Comparison of ENCODE assay signal across 40 cellular contexts in the genomic region with DNA sequence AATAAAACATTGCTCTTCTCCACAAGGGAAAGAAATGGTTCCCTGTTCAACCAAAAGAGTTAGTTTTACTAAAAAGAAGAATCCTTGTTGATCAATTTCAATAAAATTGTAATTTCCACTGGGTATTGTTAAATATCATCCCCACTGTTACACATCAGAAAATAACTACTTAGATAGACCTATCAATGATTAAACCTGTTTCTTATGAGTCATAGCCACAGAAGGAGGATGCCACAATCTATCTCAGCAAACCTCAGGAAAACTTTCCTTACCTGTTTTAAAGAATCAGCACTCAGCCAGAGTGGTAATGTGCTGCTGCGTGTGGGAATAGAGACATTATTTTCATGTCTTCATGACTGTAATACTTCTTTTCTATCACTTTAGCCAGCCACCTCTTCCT.
"Had no signal": no experiment of that assay in that cellular context is flagged by ENCODE, and none has a peak within 500 bp of the region (broad histone marks: within the 10 kb centered on the region; RNA-seq: fewer than 3 reads in every experiment).

No MANE protein-coding gene starts in this region.

- H3K4me3 Mint-ChIP-seq: activated CD4-positive, alpha-beta memory T cell treated with anti-CD3 and anti-CD28 coated beads, Interleukin-2, amount 10 ng/mL, durations not matched to agents 7 days and 5 days; activated CD8-positive, alpha-beta memory T cell treated with anti-CD3 and anti-CD28 coated beads, Interleukin-2, amount 10 ng/mL, durations not matched to agents 7 days and 5 days; activated naive CD8-positive, alpha-beta T cell treated with anti-CD3 and anti-CD28 coated beads for 36 hours; activated T-cell treated with anti-CD3 and anti-CD28 coated beads, Interleukin-2, amount 50 U/mL, for 72 hours; activated T-helper 17 cell treated with anti-CD3 and anti-CD28 coated beads, Interleukin-2, amount 50 U/mL, for 72 hours had no signal

- H3K4me1 ChIP-seq: colonic mucosa, SJSA1 had no signal

- H2AFZ ChIP-seq: PC-9 had no signal

- H3K9me3 Mint-ChIP-seq: activated CD4-positive, alpha-beta memory T cell treated with anti-CD3 and anti-CD28 coated beads, Interleukin-2, amount 10 ng/mL, durations not matched to agents 7 days and 5 days; activated T-cell treated with anti-CD3 and anti-CD28 coated beads, Interleukin-2, amount 50 U/mL, for 72 hours; activated T-helper 17 cell treated with anti-CD3 and anti-CD28 coated beads, Interleukin-2, amount 50 U/mL, for 72 hours had no signal

- H3K27me3 ChIP-seq: brain microvascular endothelial cell, colonic mucosa, MG63, SJSA1 had no signal

- H3K4me2 ChIP-seq: PC-9, SK-N-SH had no signal

- H3K4me3 ChIP-seq: colonic mucosa, MG63, PC-9, SJSA1 had no signal

- ATAC-seq: activated CD8-positive, alpha-beta memory T cell treated with anti-CD3 and anti-CD28 coated beads, Interleukin-2, amount 10 ng/mL, durations not matched to agents 7 days and 5 days; activated T-cell treated with anti-CD3 and anti-CD28 coated beads, Interleukin-2, amount 50 U/mL, for 72 hours; activated T-helper 17 cell treated with anti-CD3 and anti-CD28 coated beads, Interleukin-2, amount 50 U/mL, for 72 hours had no signal

- H3K27ac Mint-ChIP-seq: activated CD4-positive, alpha-beta memory T cell treated with anti-CD3 and anti-CD28 coated beads, Interleukin-2, amount 10 ng/mL, durations not matched to agents 7 days and 5 days; activated CD8-positive, alpha-beta memory T cell treated with anti-CD3 and anti-CD28 coated beads, Interleukin-2, amount 10 ng/mL, durations not matched to agents 7 days and 5 days; activated naive CD8-positive, alpha-beta T cell treated with anti-CD3 and anti-CD28 coated beads for 36 hours; activated T-cell treated with anti-CD3 and anti-CD28 coated beads, Interleukin-2, amount 50 U/mL, for 72 hours; activated T-helper 17 cell treated with anti-CD3 and anti-CD28 coated beads, Interleukin-2, amount 50 U/mL, for 72 hours had no signal

- H3K4me1 Mint-ChIP-seq: activated CD4-positive, alpha-beta memory T cell treated with anti-CD3 and anti-CD28 coated beads, Interleukin-2, amount 10 ng/mL, durations not matched to agents 7 days and 5 days; activated T-helper 17 cell treated with anti-CD3 and anti-CD28 coated beads, Interleukin-2, amount 50 U/mL, for 72 hours had no signal

- H3K36me3 Mint-ChIP-seq: activated CD8-positive, alpha-beta memory T cell treated with anti-CD3 and anti-CD28 coated beads, Interleukin-2, amount 10 ng/mL, durations not matched to agents 7 days and 5 days; activated naive CD8-positive, alpha-beta T cell treated with anti-CD3 and anti-CD28 coated beads for 36 hours had no signal

- H3K27ac ChIP-seq: brain microvascular endothelial cell, colonic mucosa, PC-9, SJSA1, VCaP had no signal

- H3K9ac ChIP-seq: SK-N-SH had no signal

- DNase-seq: activated CD4-positive, alpha-beta memory T cell treated with anti-CD3 and anti-CD28 coated beads, Interleukin-2, amount 10 ng/mL, durations not matched to agents 7 days and 5 days; activated CD4-positive, alpha-beta T cell treated with anti-CD3 and anti-CD28 coated beads for 1 hour; activated CD4-positive, alpha-beta T cell treated with anti-CD3 and anti-CD28 coated beads for 48 hours; activated CD4-positive, CD25-positive, alpha-beta regulatory T cell; activated CD8-positive, alpha-beta memory T cell treated with anti-CD3 and anti-CD28 coated beads for 24 hours; activated CD8-positive, alpha-beta memory T cell treated with anti-CD3 and anti-CD28 coated beads, Interleukin-2, amount 10 ng/mL, durations not matched to agents 7 days and 5 days; activated CD8-positive, alpha-beta memory T cell treated with anti-CD3 and anti-CD28 coated beads, Interleukin-2, amount 50 U/mL, for 48 hours; activated effector memory CD4-positive, alpha-beta T cell treated with anti-CD3 and anti-CD28 coated beads, Interleukin-2, amount 50 U/mL, for 16 hours; activated naive CD4-positive, alpha-beta T cell; activated naive CD4-positive, alpha-beta T cell treated with anti-CD3 and anti-CD28 coated beads, Interleukin-2, amount 50 U/mL, for 16 hours; activated naive CD8-positive, alpha-beta T cell treated with anti-CD3 and anti-CD28 coated beads for 36 hours; activated T-cell treated with anti-CD3 and anti-CD28 coated beads, Interleukin-2, amount 50 U/mL, for 72 hours; amniotic stem cell; aorta; brain microvascular endothelial cell; central memory CD4-positive, alpha-beta T cell; colonic mucosa; Kasumi-1; MG63; MV-4-11; NCI-H1092; NCI-H1417; NCI-H146; NCI-H187; NCI-H2029 treated with DMSO at 0.1 percent for 48 hours; NCI-H2107; NCI-H2171; NCI-H510A; NCI-H526; NCI-H748 treated with DMSO at 0.1 percent for 48 hours; PC-9; SHP77; SK-N-SH; SW 1271; T-helper 1 cell; T-helper 2 cell; T-helper 9 cell had no signal

- H3K27me3 Mint-ChIP-seq: activated CD4-positive, alpha-beta memory T cell treated with anti-CD3 and anti-CD28 coated beads, Interleukin-2, amount 10 ng/mL, durations not matched to agents 7 days and 5 days; activated CD8-positive, alpha-beta memory T cell treated with anti-CD3 and anti-CD28 coated beads, Interleukin-2, amount 10 ng/mL, durations not matched to agents 7 days and 5 days; activated naive CD8-positive, alpha-beta T cell treated with anti-CD3 and anti-CD28 coated beads for 36 hours; activated T-helper 17 cell treated with anti-CD3 and anti-CD28 coated beads, Interleukin-2, amount 50 U/mL, for 72 hours had no signal
